In the genomic region with DNA sequence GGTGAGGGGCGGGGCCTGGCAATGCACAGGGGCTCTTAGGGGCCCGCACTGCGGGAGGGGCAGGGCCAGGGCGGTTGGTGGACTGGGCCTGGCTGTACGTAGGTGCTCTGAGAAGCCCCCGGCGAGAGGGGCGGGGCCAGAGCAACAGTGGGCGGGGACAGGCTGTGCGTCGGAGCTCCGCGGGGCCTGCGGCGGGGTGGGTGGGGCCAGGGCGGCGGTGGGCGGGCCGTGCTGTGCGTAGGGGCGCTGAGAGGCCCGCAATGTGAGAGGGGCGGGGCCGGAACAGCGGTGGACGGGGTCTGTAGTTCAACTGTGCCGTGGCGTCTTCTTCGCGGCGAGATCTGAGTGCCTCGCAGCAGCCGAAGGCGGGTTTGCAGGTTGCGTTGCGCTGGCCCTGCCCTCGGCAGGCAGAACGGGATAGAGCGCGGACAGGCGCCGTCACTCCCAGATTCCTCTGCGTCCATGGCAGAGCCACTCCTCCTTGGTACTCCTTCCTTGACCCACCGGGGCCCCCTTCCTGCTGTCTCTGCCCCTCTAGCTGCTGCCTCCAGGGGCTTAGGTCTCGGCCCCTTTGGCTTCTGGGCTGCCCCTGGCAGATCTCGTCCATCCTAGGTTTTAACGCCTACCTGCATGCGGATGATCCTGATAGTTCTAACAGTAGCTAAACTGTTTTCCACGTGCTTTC, we compare ENCODE assay signal across 8 cellular contexts. TPM values are rescaled to one million over a fixed set of nuclear protein-coding genes. Genes with fewer than 3 reads are reported as not detected.
DNase-seq lines count a peak whose midpoint lies in the region; ATAC-seq, FAIRE-seq and TF ChIP-seq lines count a peak whose summit lies in the region.

No MANE protein-coding gene starts in this region.

- TF ChIP-seq CTCF in WI38 (IDR thresholded peaks at IDR 0.05; ENCODE audit: low read depth, low read length) (no peak), bronchial epithelial cell (IDR thresholded peaks at IDR 0.05; ENCODE audit: insufficient read depth, low read length, severe bottlenecking) (no peak)

- H3K4me3 ChIP-seq in WI38 (ENCODE audit: low read depth, low read length) (peak overlapping the region; percentile 58), bronchial epithelial cell (ENCODE audit: low read depth, low read length) (peak overlapping the region; percentile 51)

- no peak for FAIRE-seq in bronchial epithelial cell (lab: Jason Lieb, UNC)

- H3K36me3 ChIP-seq in bronchial epithelial cell (ENCODE audit: control insufficient read depth, insufficient read depth, low read length) = no peaks in the 10 kb centered on the region

- ATAC-seq in GM18907 (IDR thresholded peaks at IDR 0.05; ENCODE audit: unreplicated experiment) (peak; percentile 74), HG03135 (IDR thresholded peaks at IDR 0.05; ENCODE audit: unreplicated experiment) (peak; percentile 76)

- H3K27me3 ChIP-seq in bronchial epithelial cell (ENCODE audit: control insufficient read depth, insufficient read depth, low read length) = no peaks in the 10 kb centered on the region

- peak; percentile 92 for DNase-seq in AG08395 (ENCODE audit: low spot score)
- DNase-seq in NCI-H2227 (lab: John Stamatoyannopoulos, UW; ENCODE audit: unreplicated experiment) = peak; percentile 100
- DNase-seq in bronchial epithelial cell (ENCODE audit: low read depth) = peak; percentile 75
- DNase-seq in islet precursor cell = peak; percentile 99
- DNase-seq in stimulated activated CD4-positive, alpha-beta T cell treated with anti-CD3 and anti-CD28 coated beads, Interleukin-12 subunit alpha, Interleukin-12 subunit beta, amount 100 ng/mL, for 24 hours (ENCODE audit: low read depth in 2 of 2) = peak; percentile 88 to 96

RNA-seq across cellular contexts. Expression of a gene that starts 33.2 kb away (rescaled TPM):
- total RNA-seq in bronchial epithelial cell = 6.1 and 9.9 TPM in 2 replicates

Comparison
In these comparisons a context has a peak if more than half of its experiments do, and no peak if none do; other contexts are left out.
1. Peak in every context shown above with its lines: DNase-seq, ATAC-seq and H3K4me3 ChIP-seq.